ENCODE assay signal across 8 cellular contexts in genomic region chr14:21852061-21852664, GRCh38.
DNase-seq lines count a peak whose midpoint lies in the region; ATAC-seq, FAIRE-seq and TF ChIP-seq lines count a peak whose summit lies in the region.

No MANE protein-coding gene starts in this region.

- H3K4me3 ChIP-seq in bronchial epithelial cell (ENCODE audit: low read depth, low read length), result no peak overlapping the region

- POLR2A ChIA-PET in WTC11 (lab: Charles Lee), result no interaction called here

- TF ChIP-seq CTCF in WTC11 (IDR thresholded peaks at IDR 0.05) (peak; percentile 30), bronchial epithelial cell (IDR thresholded peaks at IDR 0.05; ENCODE audit: insufficient read depth, low read length, severe bottlenecking) (peak; percentile 87)

- no peaks in the 10 kb centered on the region for H3K27me3 ChIP-seq in bronchial epithelial cell (ENCODE audit: control insufficient read depth, insufficient read depth, low read length)

- no peaks in the 10 kb centered on the region for H3K36me3 ChIP-seq in bronchial epithelial cell (ENCODE audit: control insufficient read depth, insufficient read depth, low read length)

- ATAC-seq in WTC11 (peak; percentile 83), HG03039 (IDR thresholded peaks at IDR 0.05; ENCODE audit: unreplicated experiment) (no peak)

- H3K36me3 Mint-ChIP-seq in WTC11, result no peaks in the 10 kb centered on the region

- H3K4me3 Mint-ChIP-seq in WTC11, result no peak overlapping the region

- CTCF ChIA-PET in WTC11 (lab: Charles Lee), result interaction anchor here (0.6 to 3.4 kb wide), 76 partner anchors 9 to 997 kb away, joined by 3 to 42 read pairs (median 5); partner anchors contain the start of gene OR4E1

- no peak for FAIRE-seq in HTR-8/SVneo (lab: Jason Lieb, UNC)
- peak; percentile 43 for FAIRE-seq in bronchial epithelial cell (lab: Jason Lieb, UNC)

- H3K27ac Mint-ChIP-seq in WTC11, result no peak overlapping the region

- no peaks in the 10 kb centered on the region for H3K9me3 Mint-ChIP-seq in WTC11

- H3K27me3 Mint-ChIP-seq in WTC11 (ENCODE audit: low read depth), result peaks cover 20% of the 10 kb centered on the region

- no peaks in the 10 kb centered on the region for H3K4me1 Mint-ChIP-seq in WTC11

- DNase-seq in GDM1 (lab: John Stamatoyannopoulos, UW) (peak; percentile 48), HTR-8/SVneo (ENCODE audit: insufficient read length, low spot score) (peak; percentile 3), WTC11 (ENCODE audit: low spot score) (peak; percentile 77), bronchial epithelial cell (ENCODE audit: low read depth) (peak; percentile 39), medulla oblongata (ENCODE audit: extremely low spot score) (peak; percentile 78), OCI-M2 (lab: John Stamatoyannopoulos, UW; ENCODE audit: unreplicated experiment) (no peak)
- DNase-seq in stimulated activated CD8-positive, alpha-beta memory T cell treated with anti-CD3 and anti-CD28 coated beads, Interleukin-4, amount 100 ng/mL, for 4 hours (ENCODE audit: low read depth in 2 of 2, low spot score in 1 of 2), result peak; percentile 33 to 38

TF ChIP-seq in WTC11, 78 proteins besides CTCF, POLR2A, EP300 and RAD21 (continues in another document):
- TF ChIP-seq IRF2 (CRISPR knock-in tag; IDR thresholded peaks at IDR 0.05; ENCODE audit: borderline replicate concordance, low read depth) (no peak), AR (CRISPR knock-in tag; IDR thresholded peaks at IDR 0.05) (no peak), NFYB (CRISPR knock-in tag; conservative IDR thresholded peaks at IDR 0.05; ENCODE audit: low read depth) (no peak), SOX15 (CRISPR knock-in tag; IDR thresholded peaks at IDR 0.05) (no peak), NFE2L1 (CRISPR knock-in tag; IDR thresholded peaks at IDR 0.05) (no peak), GABPB1 (CRISPR knock-in tag; IDR thresholded peaks at IDR 0.05) (no peak), FOXP1 (CRISPR knock-in tag; IDR thresholded peaks at IDR 0.05; ENCODE audit: borderline replicate concordance) (no peak), FOXP4 (CRISPR knock-in tag; IDR thresholded peaks at IDR 0.05) (no peak), MLX (CRISPR knock-in tag; IDR thresholded peaks at IDR 0.05) (no peak), ATF2 (CRISPR knock-in tag; IDR thresholded peaks at IDR 0.05; ENCODE audit: borderline replicate concordance, low read depth) (no peak), NR3C1 (CRISPR knock-in tag; conservative IDR thresholded peaks at IDR 0.05; ENCODE audit: low read depth) (no peak)
- TF ChIP-seq, protein P1, sequence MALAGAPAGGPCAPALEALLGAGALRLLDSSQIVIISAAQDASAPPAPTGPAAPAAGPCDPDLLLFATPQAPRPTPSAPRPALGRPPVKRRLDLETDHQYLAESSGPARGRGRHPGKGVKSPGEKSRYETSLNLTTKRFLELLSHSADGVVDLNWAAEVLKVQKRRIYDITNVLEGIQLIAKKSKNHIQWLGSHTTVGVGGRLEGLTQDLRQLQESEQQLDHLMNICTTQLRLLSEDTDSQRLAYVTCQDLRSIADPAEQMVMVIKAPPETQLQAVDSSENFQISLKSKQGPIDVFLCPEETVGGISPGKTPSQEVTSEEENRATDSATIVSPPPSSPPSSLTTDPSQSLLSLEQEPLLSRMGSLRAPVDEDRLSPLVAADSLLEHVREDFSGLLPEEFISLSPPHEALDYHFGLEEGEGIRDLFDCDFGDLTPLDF (CRISPR knock-in tag; IDR thresholded peaks at IDR 0.05), result no peak
- TF ChIP-seq, protein P2, sequence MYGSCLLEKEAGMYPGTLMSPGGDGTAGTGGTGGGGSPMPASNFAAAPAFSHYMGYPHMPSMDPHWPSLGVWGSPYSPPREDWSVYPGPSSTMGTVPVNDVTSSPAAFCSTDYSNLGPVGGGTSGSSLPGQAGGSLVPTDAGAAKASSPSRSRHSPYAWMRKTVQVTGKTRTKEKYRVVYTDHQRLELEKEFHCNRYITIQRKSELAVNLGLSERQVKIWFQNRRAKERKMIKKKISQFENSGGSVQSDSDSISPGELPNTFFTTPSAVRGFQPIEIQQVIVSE (CRISPR knock-in tag; IDR thresholded peaks at IDR 0.05; ENCODE audit: borderline replicate concordance), result no peak
- TF ChIP-seq, protein P3, sequence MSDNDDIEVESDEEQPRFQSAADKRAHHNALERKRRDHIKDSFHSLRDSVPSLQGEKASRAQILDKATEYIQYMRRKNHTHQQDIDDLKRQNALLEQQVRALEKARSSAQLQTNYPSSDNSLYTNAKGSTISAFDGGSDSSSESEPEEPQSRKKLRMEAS (CRISPR knock-in tag; IDR thresholded peaks at IDR 0.05), result no peak
- TF ChIP-seq, protein P4, sequence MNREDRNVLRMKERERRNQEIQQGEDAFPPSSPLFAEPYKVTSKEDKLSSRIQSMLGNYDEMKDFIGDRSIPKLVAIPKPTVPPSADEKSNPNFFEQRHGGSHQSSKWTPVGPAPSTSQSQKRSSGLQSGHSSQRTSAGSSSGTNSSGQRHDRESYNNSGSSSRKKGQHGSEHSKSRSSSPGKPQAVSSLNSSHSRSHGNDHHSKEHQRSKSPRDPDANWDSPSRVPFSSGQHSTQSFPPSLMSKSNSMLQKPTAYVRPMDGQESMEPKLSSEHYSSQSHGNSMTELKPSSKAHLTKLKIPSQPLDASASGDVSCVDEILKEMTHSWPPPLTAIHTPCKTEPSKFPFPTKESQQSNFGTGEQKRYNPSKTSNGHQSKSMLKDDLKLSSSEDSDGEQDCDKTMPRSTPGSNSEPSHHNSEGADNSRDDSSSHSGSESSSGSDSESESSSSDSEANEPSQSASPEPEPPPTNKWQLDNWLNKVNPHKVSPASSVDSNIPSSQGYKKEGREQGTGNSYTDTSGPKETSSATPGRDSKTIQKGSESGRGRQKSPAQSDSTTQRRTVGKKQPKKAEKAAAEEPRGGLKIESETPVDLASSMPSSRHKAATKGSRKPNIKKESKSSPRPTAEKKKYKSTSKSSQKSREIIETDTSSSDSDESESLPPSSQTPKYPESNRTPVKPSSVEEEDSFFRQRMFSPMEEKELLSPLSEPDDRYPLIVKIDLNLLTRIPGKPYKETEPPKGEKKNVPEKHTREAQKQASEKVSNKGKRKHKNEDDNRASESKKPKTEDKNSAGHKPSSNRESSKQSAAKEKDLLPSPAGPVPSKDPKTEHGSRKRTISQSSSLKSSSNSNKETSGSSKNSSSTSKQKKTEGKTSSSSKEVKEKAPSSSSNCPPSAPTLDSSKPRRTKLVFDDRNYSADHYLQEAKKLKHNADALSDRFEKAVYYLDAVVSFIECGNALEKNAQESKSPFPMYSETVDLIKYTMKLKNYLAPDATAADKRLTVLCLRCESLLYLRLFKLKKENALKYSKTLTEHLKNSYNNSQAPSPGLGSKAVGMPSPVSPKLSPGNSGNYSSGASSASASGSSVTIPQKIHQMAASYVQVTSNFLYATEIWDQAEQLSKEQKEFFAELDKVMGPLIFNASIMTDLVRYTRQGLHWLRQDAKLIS (CRISPR knock-in tag; IDR thresholded peaks at IDR 0.05; ENCODE audit: borderline replicate concordance), result no peak
